In the genomic region with DNA sequence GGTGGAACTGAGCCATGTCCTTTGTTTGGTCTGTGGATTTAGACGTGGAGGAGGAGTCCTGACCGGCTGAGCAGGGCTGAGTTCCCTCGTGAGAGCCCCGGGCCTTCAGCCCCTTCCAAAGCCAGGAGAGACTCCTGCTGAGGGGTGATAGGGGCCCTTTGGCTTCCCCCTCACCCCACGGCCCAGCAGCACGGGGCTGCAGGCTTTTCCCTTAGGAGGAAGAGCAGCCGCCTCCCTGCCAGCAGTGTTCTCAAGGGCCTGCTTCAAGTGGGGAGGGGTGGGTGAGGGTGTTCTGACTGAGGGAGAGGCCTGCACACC, we compare ENCODE assay signal across 1 cellular context.
TF ChIP-seq lines count a peak whose summit lies in the region.

No MANE protein-coding gene starts in this region.

TF ChIP-seq in HepG2, 621 proteins besides CTCF, POLR2A, EP300 and RAD21:
- no peak for TF ChIP-seq THAP9 (CRISPR knock-in tag; IDR thresholded peaks at IDR 0.05; ENCODE audit: borderline replicate concordance)
- 0 out of 2 replicates have a peak, but pooled peaks have one; percentile 33 for TF ChIP-seq BORCS8-MEF2B (CRISPR knock-in tag; IDR thresholded peaks at IDR 0.05)
- 0 out of 2 replicates have a peak, but pooled peaks have one; percentile 21 for TF ChIP-seq PHF8 (CRISPR knock-in tag; IDR thresholded peaks at IDR 0.05)
- TF ChIP-seq ZFP82 (CRISPR knock-in tag; IDR thresholded peaks at IDR 0.05; ENCODE audit: borderline replicate concordance) = no peak
- TF ChIP-seq ERF (CRISPR knock-in tag; IDR thresholded peaks at IDR 0.05) = no peak
- 0 out of 2 replicates have a peak, but pooled peaks have one; percentile 32 for TF ChIP-seq ZNF800 (CRISPR knock-in tag; IDR thresholded peaks at IDR 0.05)
- TF ChIP-seq, protein P1, sequence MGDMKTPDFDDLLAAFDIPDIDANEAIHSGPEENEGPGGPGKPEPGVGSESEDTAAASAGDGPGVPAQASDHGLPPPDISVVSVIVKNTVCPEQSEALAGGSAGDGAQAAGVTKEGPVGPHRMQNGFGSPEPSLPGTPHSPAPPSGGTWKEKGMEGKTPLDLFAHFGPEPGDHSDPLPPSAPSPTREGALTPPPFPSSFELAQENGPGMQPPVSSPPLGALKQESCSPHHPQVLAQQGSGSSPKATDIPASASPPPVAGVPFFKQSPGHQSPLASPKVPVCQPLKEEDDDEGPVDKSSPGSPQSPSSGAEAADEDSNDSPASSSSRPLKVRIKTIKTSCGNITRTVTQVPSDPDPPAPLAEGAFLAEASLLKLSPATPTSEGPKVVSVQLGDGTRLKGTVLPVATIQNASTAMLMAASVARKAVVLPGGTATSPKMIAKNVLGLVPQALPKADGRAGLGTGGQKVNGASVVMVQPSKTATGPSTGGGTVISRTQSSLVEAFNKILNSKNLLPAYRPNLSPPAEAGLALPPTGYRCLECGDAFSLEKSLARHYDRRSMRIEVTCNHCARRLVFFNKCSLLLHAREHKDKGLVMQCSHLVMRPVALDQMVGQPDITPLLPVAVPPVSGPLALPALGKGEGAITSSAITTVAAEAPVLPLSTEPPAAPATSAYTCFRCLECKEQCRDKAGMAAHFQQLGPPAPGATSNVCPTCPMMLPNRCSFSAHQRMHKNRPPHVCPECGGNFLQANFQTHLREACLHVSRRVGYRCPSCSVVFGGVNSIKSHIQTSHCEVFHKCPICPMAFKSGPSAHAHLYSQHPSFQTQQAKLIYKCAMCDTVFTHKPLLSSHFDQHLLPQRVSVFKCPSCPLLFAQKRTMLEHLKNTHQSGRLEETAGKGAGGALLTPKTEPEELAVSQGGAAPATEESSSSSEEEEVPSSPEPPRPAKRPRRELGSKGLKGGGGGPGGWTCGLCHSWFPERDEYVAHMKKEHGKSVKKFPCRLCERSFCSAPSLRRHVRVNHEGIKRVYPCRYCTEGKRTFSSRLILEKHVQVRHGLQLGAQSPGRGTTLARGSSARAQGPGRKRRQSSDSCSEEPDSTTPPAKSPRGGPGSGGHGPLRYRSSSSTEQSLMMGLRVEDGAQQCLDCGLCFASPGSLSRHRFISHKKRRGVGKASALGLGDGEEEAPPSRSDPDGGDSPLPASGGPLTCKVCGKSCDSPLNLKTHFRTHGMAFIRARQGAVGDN (CRISPR knock-in tag; IDR thresholded peaks at IDR 0.05) = peak; percentile 3; the same call in 1 of the 2 replicates
